Comparison of ENCODE assay signal across 17 cellular contexts in genomic region chr9:9100070-9100469, GRCh38.
"Had no signal": no experiment of that assay in that cellular context is flagged by ENCODE, and none has a peak within 500 bp of the region (broad histone marks: within the 10 kb centered on the region; RNA-seq: fewer than 3 reads in every experiment).

No MANE protein-coding gene starts in this region.

- H3K9me3 Mint-ChIP-seq: dendritic cell treated with granulocyte-macrophage colony-stimulating factor and Interleukin-4, amounts not matched to agents 40 ng/mL and 50 ng/mL, for 4 days; nephron progenitor cell had no signal

- DNase-seq: effector memory CD8-positive, alpha-beta T cell; gastrocnemius medialis; heart right ventricle; hypothalamus; kidney glomerular epithelial cell; naive thymus-derived CD4-positive, alpha-beta T cell; nephron progenitor cell; posterior cingulate gyrus; spleen; stimulated activated CD4-positive, alpha-beta T cell treated with anti-CD3 and anti-CD28 coated beads, Interleukin-15, amount 100 ng/mL, for 24 hours; stimulated activated CD4-positive, alpha-beta T cell treated with anti-CD3 and anti-CD28 coated beads, Interleukin-1b, Interleukin-23, amount 100 ng/mL, for 48 hours; stimulated activated CD4-positive, alpha-beta T cell treated with anti-CD3 and anti-CD28 coated beads, Interleukin-4, amount 100 ng/mL, for 24 hours; stimulated activated naive CD4-positive, alpha-beta T cell; thyroid gland had no signal

- H3K4me3 Mint-ChIP-seq: dendritic cell treated with granulocyte-macrophage colony-stimulating factor and Interleukin-4, amounts not matched to agents 40 ng/mL and 50 ng/mL, for 4 days; effector memory CD8-positive, alpha-beta T cell; naive thymus-derived CD4-positive, alpha-beta T cell; nephron progenitor cell; type B pancreatic cell had no signal

- H3K36me3 Mint-ChIP-seq: naive thymus-derived CD4-positive, alpha-beta T cell; type B pancreatic cell had no signal

- H3K27me3 Mint-ChIP-seq: dendritic cell treated with granulocyte-macrophage colony-stimulating factor and Interleukin-4, amounts not matched to agents 40 ng/mL and 50 ng/mL, for 4 days; effector memory CD8-positive, alpha-beta T cell; naive thymus-derived CD4-positive, alpha-beta T cell had no signal

- H3K27ac Mint-ChIP-seq: dendritic cell treated with granulocyte-macrophage colony-stimulating factor and Interleukin-4, amounts not matched to agents 40 ng/mL and 50 ng/mL, for 4 days; effector memory CD8-positive, alpha-beta T cell; naive thymus-derived CD4-positive, alpha-beta T cell; nephron progenitor cell; type B pancreatic cell had no signal

- ATAC-seq: effector memory CD8-positive, alpha-beta T cell; gastrocnemius medialis; heart right ventricle; naive thymus-derived CD4-positive, alpha-beta T cell; sciatic nerve had no signal

- H3K4me1 Mint-ChIP-seq: naive thymus-derived CD4-positive, alpha-beta T cell had no signal
